Comparison of ENCODE assay signal across 15 cellular contexts in the genomic region with DNA sequence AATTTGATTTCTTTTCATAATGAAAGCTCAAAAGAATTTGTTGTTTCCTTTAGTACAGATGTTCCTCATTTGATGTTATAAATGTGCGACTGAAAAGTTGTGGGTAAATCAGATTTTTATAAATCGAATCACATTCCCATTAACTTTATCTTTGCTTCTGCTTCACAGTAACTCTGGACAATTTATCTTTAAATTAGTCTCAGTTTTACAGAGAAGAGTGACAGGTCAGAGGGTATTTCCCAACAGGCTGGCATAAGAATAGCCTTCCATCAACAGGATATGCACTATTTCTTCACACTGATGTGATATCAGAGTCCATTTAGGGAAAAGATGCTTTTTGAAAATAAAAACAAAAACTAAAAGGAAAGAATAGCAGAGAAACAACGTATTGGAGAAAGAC.
DNase-seq lines count a peak whose midpoint lies in the region; ATAC-seq and TF ChIP-seq lines count a peak whose summit lies in the region.
"Had no signal": no experiment of that assay in that cellular context is flagged by ENCODE, and none has a peak within 500 bp of the region (broad histone marks: within the 10 kb centered on the region; RNA-seq: fewer than 3 reads in every experiment).

No MANE protein-coding gene starts in this region.

- peaks cover 29% of the 10 kb centered on the region for H3K4me1 ChIP-seq in BE2C
- H3K4me1 ChIP-seq: Caco-2 had no signal

- ATAC-seq in SK-N-SH treated with all-trans-retinoic acid at 6 μM for 48 hours, result no peak; the same call in 2 of the 3 replicates
- ATAC-seq in HG02852 (IDR thresholded peaks at IDR 0.05; ENCODE audit: unreplicated experiment), result no peak
- ATAC-seq: CD8-positive, alpha-beta T cell had no signal

- DNase-seq in BE2C (peak; percentile 31), SK-N-DZ (ENCODE audit: low spot score) (peak; percentile 98), NCI-H187 treated with DMSO at 0.1 percent for 48 hours (lab: John Stamatoyannopoulos, UW) (no peak), MV-4-11 (lab: John Stamatoyannopoulos, UW) (no peak)
- DNase-seq: 8988T; ACHN; Caco-2; Calu3; CD4-positive, alpha-beta T cell; CD8-positive, alpha-beta T cell; DMS79 treated with DMSO at 0.1 percent for 48 hours; GF-D8 had no signal

- no peak overlapping the region for H3K4me3 ChIP-seq in BE2C (ENCODE audit: low read depth, low read length)
- H3K4me3 ChIP-seq: BLaER1 treated with 17β-estradiol and CSF1 and Interleukin-3, amounts not matched to agents 10 nM and 100 nM had no signal

- H3K27me3 ChIP-seq in BE2C, result no peaks in the 10 kb centered on the region
- H3K27me3 ChIP-seq: BLaER1 treated with 17β-estradiol and CSF1 and Interleukin-3, amounts not matched to agents 10 nM and 100 nM had no signal

- no peaks in the 10 kb centered on the region for H3K9me3 ChIP-seq in BE2C
- H3K9me3 ChIP-seq: BLaER1 treated with 17β-estradiol and CSF1 and Interleukin-3, amounts not matched to agents 10 nM and 100 nM; Caco-2 had no signal

- no peak for TF ChIP-seq CTCF in BE2C (IDR thresholded peaks at IDR 0.05; ENCODE audit: low read depth, low read length)

- no peaks in the 10 kb centered on the region for H3K36me3 ChIP-seq in BE2C
- H3K36me3 ChIP-seq: BLaER1 treated with 17β-estradiol and CSF1 and Interleukin-3, amounts not matched to agents 10 nM and 100 nM had no signal

TF ChIP-seq in SK-N-SH treated with all-trans-retinoic acid at 6 μM for 48 hours, 23 proteins besides CTCF, POLR2A, EP300 and RAD21:
- TF ChIP-seq, protein P1, sequence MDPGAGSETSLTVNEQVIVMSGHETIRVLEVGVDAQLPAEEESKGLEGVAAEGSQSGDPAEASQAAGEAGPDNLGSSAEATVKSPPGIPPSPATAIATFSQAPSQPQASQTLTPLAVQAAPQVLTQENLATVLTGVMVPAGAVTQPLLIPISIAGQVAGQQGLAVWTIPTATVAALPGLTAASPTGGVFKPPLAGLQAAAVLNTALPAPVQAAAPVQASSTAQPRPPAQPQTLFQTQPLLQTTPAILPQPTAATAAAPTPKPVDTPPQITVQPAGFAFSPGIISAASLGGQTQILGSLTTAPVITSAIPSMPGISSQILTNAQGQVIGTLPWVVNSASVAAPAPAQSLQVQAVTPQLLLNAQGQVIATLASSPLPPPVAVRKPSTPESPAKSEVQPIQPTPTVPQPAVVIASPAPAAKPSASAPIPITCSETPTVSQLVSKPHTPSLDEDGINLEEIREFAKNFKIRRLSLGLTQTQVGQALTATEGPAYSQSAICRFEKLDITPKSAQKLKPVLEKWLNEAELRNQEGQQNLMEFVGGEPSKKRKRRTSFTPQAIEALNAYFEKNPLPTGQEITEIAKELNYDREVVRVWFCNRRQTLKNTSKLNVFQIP (CRISPR knock-in tag; IDR thresholded peaks at IDR 0.05; ENCODE audit: borderline replicate concordance, low read depth), result no peak; the same call in 1 of the 2 replicates
- TF ChIP-seq, protein P2, sequence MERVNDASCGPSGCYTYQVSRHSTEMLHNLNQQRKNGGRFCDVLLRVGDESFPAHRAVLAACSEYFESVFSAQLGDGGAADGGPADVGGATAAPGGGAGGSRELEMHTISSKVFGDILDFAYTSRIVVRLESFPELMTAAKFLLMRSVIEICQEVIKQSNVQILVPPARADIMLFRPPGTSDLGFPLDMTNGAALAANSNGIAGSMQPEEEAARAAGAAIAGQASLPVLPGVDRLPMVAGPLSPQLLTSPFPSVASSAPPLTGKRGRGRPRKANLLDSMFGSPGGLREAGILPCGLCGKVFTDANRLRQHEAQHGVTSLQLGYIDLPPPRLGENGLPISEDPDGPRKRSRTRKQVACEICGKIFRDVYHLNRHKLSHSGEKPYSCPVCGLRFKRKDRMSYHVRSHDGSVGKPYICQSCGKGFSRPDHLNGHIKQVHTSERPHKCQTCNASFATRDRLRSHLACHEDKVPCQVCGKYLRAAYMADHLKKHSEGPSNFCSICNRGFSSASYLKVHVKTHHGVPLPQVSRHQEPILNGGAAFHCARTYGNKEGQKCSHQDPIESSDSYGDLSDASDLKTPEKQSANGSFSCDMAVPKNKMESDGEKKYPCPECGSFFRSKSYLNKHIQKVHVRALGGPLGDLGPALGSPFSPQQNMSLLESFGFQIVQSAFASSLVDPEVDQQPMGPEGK (CRISPR knock-in tag; IDR thresholded peaks at IDR 0.05; ENCODE audit: borderline replicate concordance), result 0 out of 2 replicates have a peak, but pooled peaks have one; percentile 33
- TF ChIP-seq ZNF8 (CRISPR knock-in tag; IDR thresholded peaks at IDR 0.05), result peak; percentile 54; the same call in 1 of the 2 replicates
- no peak for TF ChIP-seq TOX (CRISPR knock-in tag; IDR thresholded peaks at IDR 0.05; ENCODE audit: borderline replicate concordance)
- TF ChIP-seq ESRRG (CRISPR knock-in tag; IDR thresholded peaks at IDR 0.05), result peak; percentile 89
- no peak for TF ChIP-seq SNAI2 (CRISPR knock-in tag; IDR thresholded peaks at IDR 0.05)
- no peak for TF ChIP-seq OSR1 (CRISPR knock-in tag; IDR thresholded peaks at IDR 0.05)
- TF ChIP-seq, protein P3, sequence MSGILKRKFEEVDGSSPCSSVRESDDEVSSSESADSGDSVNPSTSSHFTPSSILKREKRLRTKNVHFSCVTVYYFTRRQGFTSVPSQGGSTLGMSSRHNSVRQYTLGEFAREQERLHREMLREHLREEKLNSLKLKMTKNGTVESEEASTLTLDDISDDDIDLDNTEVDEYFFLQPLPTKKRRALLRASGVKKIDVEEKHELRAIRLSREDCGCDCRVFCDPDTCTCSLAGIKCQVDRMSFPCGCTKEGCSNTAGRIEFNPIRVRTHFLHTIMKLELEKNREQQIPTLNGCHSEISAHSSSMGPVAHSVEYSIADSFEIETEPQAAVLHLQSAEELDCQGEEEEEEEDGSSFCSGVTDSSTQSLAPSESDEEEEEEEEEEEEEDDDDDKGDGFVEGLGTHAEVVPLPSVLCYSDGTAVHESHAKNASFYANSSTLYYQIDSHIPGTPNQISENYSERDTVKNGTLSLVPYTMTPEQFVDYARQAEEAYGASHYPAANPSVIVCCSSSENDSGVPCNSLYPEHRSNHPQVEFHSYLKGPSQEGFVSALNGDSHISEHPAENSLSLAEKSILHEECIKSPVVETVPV (CRISPR knock-in tag; IDR thresholded peaks at IDR 0.05), result peak; percentile 96
- TF ChIP-seq, protein P4, sequence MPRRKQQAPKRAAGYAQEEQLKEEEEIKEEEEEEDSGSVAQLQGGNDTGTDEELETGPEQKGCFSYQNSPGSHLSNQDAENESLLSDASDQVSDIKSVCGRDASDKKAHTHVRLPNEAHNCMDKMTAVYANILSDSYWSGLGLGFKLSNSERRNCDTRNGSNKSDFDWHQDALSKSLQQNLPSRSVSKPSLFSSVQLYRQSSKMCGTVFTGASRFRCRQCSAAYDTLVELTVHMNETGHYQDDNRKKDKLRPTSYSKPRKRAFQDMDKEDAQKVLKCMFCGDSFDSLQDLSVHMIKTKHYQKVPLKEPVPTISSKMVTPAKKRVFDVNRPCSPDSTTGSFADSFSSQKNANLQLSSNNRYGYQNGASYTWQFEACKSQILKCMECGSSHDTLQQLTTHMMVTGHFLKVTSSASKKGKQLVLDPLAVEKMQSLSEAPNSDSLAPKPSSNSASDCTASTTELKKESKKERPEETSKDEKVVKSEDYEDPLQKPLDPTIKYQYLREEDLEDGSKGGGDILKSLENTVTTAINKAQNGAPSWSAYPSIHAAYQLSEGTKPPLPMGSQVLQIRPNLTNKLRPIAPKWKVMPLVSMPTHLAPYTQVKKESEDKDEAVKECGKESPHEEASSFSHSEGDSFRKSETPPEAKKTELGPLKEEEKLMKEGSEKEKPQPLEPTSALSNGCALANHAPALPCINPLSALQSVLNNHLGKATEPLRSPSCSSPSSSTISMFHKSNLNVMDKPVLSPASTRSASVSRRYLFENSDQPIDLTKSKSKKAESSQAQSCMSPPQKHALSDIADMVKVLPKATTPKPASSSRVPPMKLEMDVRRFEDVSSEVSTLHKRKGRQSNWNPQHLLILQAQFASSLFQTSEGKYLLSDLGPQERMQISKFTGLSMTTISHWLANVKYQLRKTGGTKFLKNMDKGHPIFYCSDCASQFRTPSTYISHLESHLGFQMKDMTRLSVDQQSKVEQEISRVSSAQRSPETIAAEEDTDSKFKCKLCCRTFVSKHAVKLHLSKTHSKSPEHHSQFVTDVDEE (CRISPR knock-in tag; IDR thresholded peaks at IDR 0.05), result peak; percentile 100
- no peak for TF ChIP-seq ARNTL (CRISPR knock-in tag; IDR thresholded peaks at IDR 0.05; ENCODE audit: borderline replicate concordance, low read depth)
- TF ChIP-seq ISL1 (CRISPR knock-in tag; IDR thresholded peaks at IDR 0.05), result peak; percentile 94
- TF ChIP-seq ZNF70 (CRISPR knock-in tag; IDR thresholded peaks at IDR 0.05), result no peak
- TF ChIP-seq GLIS3 (CRISPR knock-in tag; IDR thresholded peaks at IDR 0.05), result peak; percentile 92; the same call in 1 of the 2 replicates
- no peak for TF ChIP-seq RARB (CRISPR knock-in tag; IDR thresholded peaks at IDR 0.05)
- no peak for TF ChIP-seq PPARA (CRISPR knock-in tag; IDR thresholded peaks at IDR 0.05; ENCODE audit: borderline replicate concordance)
- TF ChIP-seq, protein P5, sequence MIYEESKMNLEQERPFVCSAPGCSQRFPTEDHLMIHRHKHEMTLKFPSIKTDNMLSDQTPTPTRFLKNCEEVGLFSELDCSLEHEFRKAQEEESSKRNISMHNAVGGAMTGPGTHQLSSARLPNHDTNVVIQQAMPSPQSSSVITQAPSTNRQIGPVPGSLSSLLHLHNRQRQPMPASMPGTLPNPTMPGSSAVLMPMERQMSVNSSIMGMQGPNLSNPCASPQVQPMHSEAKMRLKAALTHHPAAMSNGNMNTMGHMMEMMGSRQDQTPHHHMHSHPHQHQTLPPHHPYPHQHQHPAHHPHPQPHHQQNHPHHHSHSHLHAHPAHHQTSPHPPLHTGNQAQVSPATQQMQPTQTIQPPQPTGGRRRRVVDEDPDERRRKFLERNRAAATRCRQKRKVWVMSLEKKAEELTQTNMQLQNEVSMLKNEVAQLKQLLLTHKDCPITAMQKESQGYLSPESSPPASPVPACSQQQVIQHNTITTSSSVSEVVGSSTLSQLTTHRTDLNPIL (CRISPR knock-in tag; IDR thresholded peaks at IDR 0.05; ENCODE audit: low read depth), result peak; percentile 85
- no peak for TF ChIP-seq ZFP30 (CRISPR knock-in tag; IDR thresholded peaks at IDR 0.05)
- no peak for TF ChIP-seq ZNF565 (CRISPR knock-in tag; conservative IDR thresholded peaks at IDR 0.05; ENCODE audit: low read depth)
- peak; percentile 100 for TF ChIP-seq TCF4 (CRISPR knock-in tag; IDR thresholded peaks at IDR 0.05; ENCODE audit: borderline replicate concordance)
- no peak for TF ChIP-seq BACH2 (CRISPR knock-in tag; IDR thresholded peaks at IDR 0.05; ENCODE audit: borderline replicate concordance)
- no peak for TF ChIP-seq ZC3H10 (CRISPR knock-in tag; IDR thresholded peaks at IDR 0.05)
- no peak for TF ChIP-seq CSDC2 (CRISPR knock-in tag; IDR thresholded peaks at IDR 0.05)
- TF ChIP-seq ZFP3 (CRISPR knock-in tag; IDR thresholded peaks at IDR 0.05), result no peak

Comparison
In these comparisons a context has a peak if more than half of its experiments do, and no peak if none do; other contexts are left out.
1. DNase-seq: peak in BE2C (single experiment) and SK-N-DZ (single experiment); none in NCI-H187 treated with DMSO at 0.1 percent for 48 hours (single experiment) and MV-4-11 (single experiment).